13 cellular contexts compared by ENCODE assay signal in genomic region chr1:15680131-15680530, GRCh38. TPM values are rescaled to one million over a fixed set of nuclear protein-coding genes. Genes with fewer than 3 reads are reported as not detected.
A peak's percentile ranks its signal among the peaks of the same experiment; 100 is the strongest.
DNase-seq lines count a peak whose midpoint lies in the region; ATAC-seq and TF ChIP-seq lines count a peak whose summit lies in the region.
"Had no signal": no experiment of that assay in that cellular context is flagged by ENCODE, and none has a peak within 500 bp of the region (broad histone marks: within the 10 kb centered on the region; RNA-seq: fewer than 3 reads in every experiment).

No MANE protein-coding gene starts in this region.

- no peak overlapping the region for H3K4me3 Mint-ChIP-seq in activated CD4-positive, alpha-beta memory T cell treated with anti-CD3 and anti-CD28 coated beads for 36 hours
- H3K4me3 Mint-ChIP-seq in activated CD4-positive, alpha-beta memory T cell treated with anti-CD3 and anti-CD28 coated beads, Interleukin-2, amount 10 ng/mL, durations not matched to agents 7 days and 5 days, result no peak overlapping the region

- 96 to 97% methylated on average over 11 of the region's 11 CpGs for WGBS in tibial nerve, 2 donors
- WGBS in heart right ventricle, 2 donors, result 95 to 97% methylated on average over 11 of the region's 11 CpGs

- intact Hi-C loops in activated CD4-positive, alpha-beta memory T cell treated with anti-CD3 and anti-CD28 coated beads for 36 hours (cut with micrococcal nuclease), result loop anchor here (1.0 to 5.0 kb wide), 2 partner anchors 62 to 153 kb away; partner anchors contain the start of gene DNAJC16
- intact Hi-C loops in ascending aorta (cut with DNase I), result loop anchor here (5.0 kb wide), 2 partner anchors 57 to 63 kb away; partner anchors contain the start of genes DDI2 and SLC25A34
- intact Hi-C loops in heart right ventricle (cut with DNase I), result loop anchor here in 1 of 10 donors (10.0 kb wide), 1 partner anchor 55 kb away; the partner anchor contains the start of gene SLC25A34

- no peak for TF ChIP-seq POLR2A in tibial nerve (IDR thresholded peaks at IDR 0.05)

- no peak for TF ChIP-seq EP300 in tibial nerve (IDR thresholded peaks at IDR 0.05)

- no peak overlapping the region for H3K4me3 ChIP-seq in ascending aorta
- H3K4me3 ChIP-seq in tibial nerve, result no peak overlapping the region
- H3K4me3 ChIP-seq in heart right ventricle, result no peak overlapping the region
- H3K4me3 ChIP-seq: GM12878, uterus had no signal

- no peaks in the 10 kb centered on the region for H3K27me3 ChIP-seq in ascending aorta
- H3K27me3 ChIP-seq in tibial nerve, result no peaks in the 10 kb centered on the region
- H3K27me3 ChIP-seq in heart right ventricle, result no peaks in the 10 kb centered on the region
- H3K27me3 ChIP-seq: uterus had no signal

- CTCF ChIA-PET in activated CD4-positive, alpha-beta memory T cell treated with anti-CD3 and anti-CD28 coated beads for 36 hours (lab: Charles Lee), result interaction anchor here (1.2 to 1.9 kb wide), 2 partner anchors 14 to 16 kb away, joined by 3 to 4 read pairs; no protein-coding TSS in a partner anchor
- CTCF ChIA-PET in activated CD4-positive, alpha-beta memory T cell treated with anti-CD3 and anti-CD28 coated beads, Interleukin-2, amount 10 ng/mL, durations not matched to agents 7 days and 5 days (lab: Charles Lee), result interaction anchor here (1.5 kb wide), 1 partner anchor 17 kb away, joined by 4 read pairs; no protein-coding TSS in a partner anchor

- H3K27ac ChIP-seq in ascending aorta (peak overlapping the region; percentile 44 to 58), tibial nerve (peak overlapping the region; percentile 24 to 99 (median 62)), heart right ventricle (peak overlapping the region in 1 of 10 donors; percentile 79)

- H3K36me3 ChIP-seq in ascending aorta, result no peaks in the 10 kb centered on the region
- H3K36me3 ChIP-seq in tibial nerve, result no peaks in the 10 kb centered on the region
- no peaks in the 10 kb centered on the region for H3K36me3 ChIP-seq in heart right ventricle
- H3K36me3 ChIP-seq: uterus had no signal

- DNase-seq in activated CD4-positive, alpha-beta memory T cell treated with anti-CD3 and anti-CD28 coated beads for 36 hours, result peak; percentile 35
- no peak for DNase-seq in activated CD4-positive, alpha-beta memory T cell treated with anti-CD3 and anti-CD28 coated beads, Interleukin-2, amount 10 ng/mL, durations not matched to agents 7 days and 5 days
- DNase-seq in ascending aorta (ENCODE audit: low spot score in 2 of 2) (peak in 1 of 2 donors; percentile 59), iris pigment epithelial cell (ENCODE audit: low read depth) (peak; percentile 87), tibial nerve (ENCODE audit: low spot score in 2 of 2) (no peak), heart right ventricle (no peak), activated gamma-delta T cell (lab: John Stamatoyannopoulos, UW) (no peak)
- DNase-seq: naive thymus-derived CD8-positive, alpha-beta T cell; stimulated activated CD4-positive, alpha-beta T cell treated with anti-CD3 and anti-CD28 coated beads, Interleukin-4, amount 100 ng/mL, for 4 hours; uterus had no signal

- H3K4me1 Mint-ChIP-seq in activated CD4-positive, alpha-beta memory T cell treated with anti-CD3 and anti-CD28 coated beads for 36 hours (ENCODE audit: low read depth), result peaks cover 23% of the 10 kb centered on the region
- peaks cover 19% of the 10 kb centered on the region for H3K4me1 Mint-ChIP-seq in activated CD4-positive, alpha-beta memory T cell treated with anti-CD3 and anti-CD28 coated beads, Interleukin-2, amount 10 ng/mL, durations not matched to agents 7 days and 5 days

- POLR2A ChIA-PET in activated CD4-positive, alpha-beta memory T cell treated with anti-CD3 and anti-CD28 coated beads for 36 hours (lab: Charles Lee), result interaction anchor here (1.1 to 1.4 kb wide), 2 partner anchors 62 to 148 kb away, joined by 3 read pairs; no protein-coding TSS in a partner anchor
- POLR2A ChIA-PET in activated CD4-positive, alpha-beta memory T cell treated with anti-CD3 and anti-CD28 coated beads, Interleukin-2, amount 10 ng/mL, durations not matched to agents 7 days and 5 days (lab: Charles Lee), result interaction anchor here (0.9 to 2.0 kb wide), 3 partner anchors 14 to 63 kb away, joined by 3 to 5 read pairs (median 4); partner anchors contain the start of gene DDI2

- H3K9me3 ChIP-seq in ascending aorta (no peaks in the 10 kb centered on the region), tibial nerve (no peaks in the 10 kb centered on the region), heart right ventricle (no peaks in the 10 kb centered on the region)
- H3K9me3 ChIP-seq: uterus had no signal

- H3K27ac Mint-ChIP-seq in activated CD4-positive, alpha-beta memory T cell treated with anti-CD3 and anti-CD28 coated beads for 36 hours, result no peak overlapping the region
- H3K27ac Mint-ChIP-seq in activated CD4-positive, alpha-beta memory T cell treated with anti-CD3 and anti-CD28 coated beads, Interleukin-2, amount 10 ng/mL, durations not matched to agents 7 days and 5 days, result no peak overlapping the region

- no peaks in the 10 kb centered on the region for H3K36me3 Mint-ChIP-seq in activated CD4-positive, alpha-beta memory T cell treated with anti-CD3 and anti-CD28 coated beads for 36 hours
- H3K36me3 Mint-ChIP-seq in activated CD4-positive, alpha-beta memory T cell treated with anti-CD3 and anti-CD28 coated beads, Interleukin-2, amount 10 ng/mL, durations not matched to agents 7 days and 5 days (ENCODE audit: low read depth), result peaks cover 2% of the 10 kb centered on the region
- H3K36me3 Mint-ChIP-seq: naive thymus-derived CD8-positive, alpha-beta T cell had no signal

- H3K9me3 Mint-ChIP-seq in activated CD4-positive, alpha-beta memory T cell treated with anti-CD3 and anti-CD28 coated beads for 36 hours, result no peaks in the 10 kb centered on the region
- H3K9me3 Mint-ChIP-seq in activated CD4-positive, alpha-beta memory T cell treated with anti-CD3 and anti-CD28 coated beads, Interleukin-2, amount 10 ng/mL, durations not matched to agents 7 days and 5 days, result no peaks in the 10 kb centered on the region
- H3K9me3 Mint-ChIP-seq: naive thymus-derived CD8-positive, alpha-beta T cell had no signal

- H3K4me1 ChIP-seq in ascending aorta (peaks cover 0 to 9% of the 10 kb centered on the region in 2 donors), tibial nerve (peaks cover 0 to 33% (median 15%) of the 10 kb centered on the region in 4 donors), heart right ventricle (peaks cover 0 to 46% (median 13%) of the 10 kb centered on the region in 9 donors)
- H3K4me1 ChIP-seq: uterus had no signal

- no peak for ATAC-seq in HG02588 (IDR thresholded peaks at IDR 0.05; ENCODE audit: unreplicated experiment)
- ATAC-seq in heart right ventricle, result no peak
- ATAC-seq: GM12878; naive thymus-derived CD8-positive, alpha-beta T cell; Panc1 had no signal

- no peaks in the 10 kb centered on the region for H3K27me3 Mint-ChIP-seq in activated CD4-positive, alpha-beta memory T cell treated with anti-CD3 and anti-CD28 coated beads for 36 hours
- H3K27me3 Mint-ChIP-seq in activated CD4-positive, alpha-beta memory T cell treated with anti-CD3 and anti-CD28 coated beads, Interleukin-2, amount 10 ng/mL, durations not matched to agents 7 days and 5 days, result no peaks in the 10 kb centered on the region
- H3K27me3 Mint-ChIP-seq: naive thymus-derived CD8-positive, alpha-beta T cell had no signal

- TF ChIP-seq CTCF in ascending aorta (IDR thresholded peaks at IDR 0.05) (no peak), tibial nerve (IDR thresholded peaks at IDR 0.05) (no peak), heart right ventricle (IDR thresholded peaks at IDR 0.05) (no peak)

RNA-seq across cellular contexts. Expression of gene PLEKHM2, which starts 4.0 kb away (rescaled TPM):
- 10 to 100 TPM; 46.5 to 48.1 TPM for total RNA-seq in activated CD4-positive, alpha-beta memory T cell treated with anti-CD3 and anti-CD28 coated beads for 36 hours
- 10 to 100 TPM; 55.4 to 58.8 TPM for total RNA-seq in activated CD4-positive, alpha-beta memory T cell treated with anti-CD3 and anti-CD28 coated beads, Interleukin-2, amount 10 ng/mL, durations not matched to agents 7 days and 5 days
- 129 TPM for total RNA-seq in ascending aorta
- 10 to 100 TPM; 54.0 to 80.4 (median 57.1) TPM for total RNA-seq in tibial nerve
- total RNA-seq in heart right ventricle, result 100 to 1,000 TPM in 1 of 10 donors, 10 to 100 TPM in 9; 69.0 to 106 (median 81.0) TPM
- polyA plus RNA-seq in heart right ventricle, result 10 to 100 TPM; 63.7 to 72.9 TPM

RNA-seq across cellular contexts. Expression of gene SLC25A34, which starts 55.9 kb away (rescaled TPM):
- total RNA-seq in activated CD4-positive, alpha-beta memory T cell treated with anti-CD3 and anti-CD28 coated beads for 36 hours, result 1 to 10 TPM in 1 of 2 experiments, under 1 TPM in 1; 0.92 to 1.5 TPM
- 1 to 10 TPM; 1.4 to 1.9 TPM for total RNA-seq in activated CD4-positive, alpha-beta memory T cell treated with anti-CD3 and anti-CD28 coated beads, Interleukin-2, amount 10 ng/mL, durations not matched to agents 7 days and 5 days
- total RNA-seq in ascending aorta (5.7 TPM), tibial nerve (10 to 100 TPM in 1 of 4 donors, 1 to 10 TPM in 3; 2.8 to 23.7 (median 3.3) TPM), heart right ventricle (10 to 100 TPM in 6 of 10 donors, 1 to 10 TPM in 4; 6.0 to 44.9 (median 13.6) TPM)
- polyA plus RNA-seq in heart right ventricle, result 10 to 100 TPM in 1 of 2 donors, 1 to 10 TPM in 1; 1.1 to 36.1 TPM

Comparison
In these comparisons a context has a peak if more than half of its experiments do, and no peak if none do; other contexts are left out.
1. DNase-seq: peak in activated CD4-positive, alpha-beta memory T cell treated with anti-CD3 and anti-CD28 coated beads for 36 hours (single experiment) and iris pigment epithelial cell (single experiment); none in activated CD4-positive, alpha-beta memory T cell treated with anti-CD3 and anti-CD28 coated beads, Interleukin-2, amount 10 ng/mL, durations not matched to agents 7 days and 5 days (single experiment), tibial nerve (0 of 2), heart right ventricle (0 of 2) and activated gamma-delta T cell (single experiment).